ENCODE assay signal across 7 cellular contexts in genomic region chrX:12975670-12975965, GRCh38. TPM values are rescaled to one million over a fixed set of nuclear protein-coding genes. Genes with fewer than 3 reads are reported as not detected.
DNase-seq lines count a peak whose midpoint lies in the region; TF ChIP-seq lines count a peak whose summit lies in the region.

No MANE protein-coding gene starts in this region.

- no peak for TF ChIP-seq CTCF in SU-DHL-6 (IDR thresholded peaks at IDR 0.05; ENCODE audit: insufficient read depth, low read length, poor library complexity, severe bottlenecking)
- TF ChIP-seq CTCF in foreskin fibroblast (IDR thresholded peaks at IDR 0.05; ENCODE audit: low read depth, low read length) = no peak
- no peak for TF ChIP-seq CTCF in GM13976 (IDR thresholded peaks at IDR 0.05; ENCODE audit: borderline replicate concordance, control extremely low read depth, extremely low read depth, insufficient read depth, missing control alignments)

- no peaks in the 10 kb centered on the region for H3K9me3 ChIP-seq in SU-DHL-6 (ENCODE audit: insufficient read depth, low read length)

- H3K4me2 ChIP-seq in SU-DHL-6 (ENCODE audit: low read depth, low read length, poor library complexity, severe bottlenecking) = peak overlapping the region; percentile 82

- no peaks in the 10 kb centered on the region for H3K4me1 ChIP-seq in rectal smooth muscle tissue (ENCODE audit: control insufficient read depth, insufficient read depth, low read length)

- H3K36me3 ChIP-seq in H7 (replicated peaks; ENCODE audit: control insufficient read depth, insufficient read depth, low read length) (peaks cover 9% of the 10 kb centered on the region), SU-DHL-6 (ENCODE audit: low read length) (peaks cover 20% of the 10 kb centered on the region), rectal smooth muscle tissue (ENCODE audit: control insufficient read depth, insufficient read depth, low read length) (peaks cover 2% of the 10 kb centered on the region)

- H3K4me3 ChIP-seq in H7 (ENCODE audit: insufficient read depth, low read depth, low read length) (peak overlapping the region; percentile 77), SU-DHL-6 (ENCODE audit: insufficient read depth, low read length, poor library complexity, severe bottlenecking) (peak overlapping the region; percentile 98), foreskin fibroblast (ENCODE audit: low read depth in 1 of 2, low read length in 2 of 2) (peak overlapping the region; percentile 75 to 92), rectal smooth muscle tissue (ENCODE audit: low read length) (peak overlapping the region; percentile 89)

- H4K20me1 ChIP-seq in SU-DHL-6 (ENCODE audit: low read depth, low read length) = no peaks in the 10 kb centered on the region

- H3K27ac ChIP-seq in SU-DHL-6 (ENCODE audit: low read depth, low read length) (peak overlapping the region; percentile 99), rectal smooth muscle tissue (ENCODE audit: low read depth, low read length) (peak overlapping the region; percentile 92)

- no peaks in the 10 kb centered on the region for H3K9me2 ChIP-seq in SU-DHL-6 (replicated peaks; ENCODE audit: insufficient read depth, low read length)

- in situ Hi-C loops in GM13976 (cut with MboI; ENCODE audit: low sequenced_read_pairs, unreplicated experiment) = loop anchor here (25.0 kb wide), 1 partner anchor 287 kb away; no protein-coding TSS in a partner anchor

- H2AFZ ChIP-seq in SU-DHL-6 (ENCODE audit: low read depth, low read length, severe bottlenecking) = no peak overlapping the region

- peaks cover 32% of the 10 kb centered on the region for H3K79me2 ChIP-seq in SU-DHL-6 (ENCODE audit: insufficient read depth, low read length)

- DNase-seq in H7 (no peak), foreskin fibroblast (no peak), H4 (ENCODE audit: low spot score) (no peak), GM13976 (ENCODE audit: low spot score) (no peak), NCI-H187 (lab: John Stamatoyannopoulos, UW) (no peak)

- H3F3A ChIP-seq in SU-DHL-6 (ENCODE audit: insufficient read depth) = peaks cover 83% of the 10 kb centered on the region

- H3K9ac ChIP-seq in SU-DHL-6 (ENCODE audit: low read length) (peak overlapping the region; percentile 99), rectal smooth muscle tissue (ENCODE audit: low read length) (peak overlapping the region; percentile 93)

- H3K27me3 ChIP-seq in H7 (ENCODE audit: control insufficient read depth, insufficient read depth, low read length) (no peaks in the 10 kb centered on the region), SU-DHL-6 (ENCODE audit: low read length) (no peaks in the 10 kb centered on the region), rectal smooth muscle tissue (ENCODE audit: control insufficient read depth, insufficient read depth, low read length) (no peaks in the 10 kb centered on the region)

RNA-seq across cellular contexts. Expression of gene TMSB4X, which starts 0.7 kb away (rescaled TPM):
- 11,693 and 13,183 TPM in 2 replicates for total RNA-seq in H7 (2014; rRNA removed; shearing (Covaris generic))
- 6,124 and 7,364 TPM in 2 replicates for total RNA-seq in H4 (2014; rRNA removed; shearing (Covaris generic))
